Comparison of ENCODE assay signal across 18 cellular contexts in the genomic region with DNA sequence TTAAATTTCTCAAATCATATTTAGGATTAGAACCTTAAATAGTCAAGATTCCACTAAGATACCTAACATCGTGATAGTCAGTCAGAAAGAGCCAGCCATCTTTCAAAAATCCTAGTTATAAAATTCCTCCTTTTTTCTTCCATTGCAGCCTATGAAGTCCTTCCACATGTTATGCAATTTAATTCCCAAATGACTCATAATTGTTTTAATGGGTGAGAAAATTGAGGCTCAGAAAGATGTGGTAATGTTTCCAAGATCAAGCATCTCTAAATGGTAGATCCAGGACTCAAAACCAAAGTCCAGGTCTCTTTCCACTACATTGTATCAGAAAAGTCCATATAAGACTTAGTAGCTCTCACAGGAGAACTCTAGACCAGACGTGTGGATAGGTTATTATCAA. TPM values are rescaled to one million over a fixed set of nuclear protein-coding genes. Genes with fewer than 3 reads are reported as not detected.
DNase-seq lines count a peak whose midpoint lies in the region; ATAC-seq, FAIRE-seq and TF ChIP-seq lines count a peak whose summit lies in the region.
"Had no signal": no experiment of that assay in that cellular context is flagged by ENCODE, and none has a peak within 500 bp of the region (broad histone marks: within the 10 kb centered on the region; RNA-seq: fewer than 3 reads in every experiment).

No MANE protein-coding gene starts in this region.

- CTCF ChIA-PET in AG04449 (lab: Yijun Ruan, JAX): no interaction called here

- H3K4me3 ChIP-seq in AG04449 (ENCODE audit: low read depth, low read length): no peak overlapping the region
- no peak overlapping the region for H3K4me3 ChIP-seq in bronchial epithelial cell (ENCODE audit: low read depth, low read length)
- no peak overlapping the region for H3K4me3 ChIP-seq in foreskin fibroblast (ENCODE audit: low read depth in 1 of 2, low read length in 2 of 2)
- H3K4me3 ChIP-seq: GM12878, PC-9 had no signal

- TF ChIP-seq CTCF in AG04449 (IDR thresholded peaks at IDR 0.05; ENCODE audit: insufficient read depth, low read length, missing control alignments): no peak
- no peak for TF ChIP-seq CTCF in bronchial epithelial cell (IDR thresholded peaks at IDR 0.05; ENCODE audit: insufficient read depth, low read length, severe bottlenecking)
- no peak for TF ChIP-seq CTCF in foreskin fibroblast (IDR thresholded peaks at IDR 0.05; ENCODE audit: low read depth, low read length)
- no peak for TF ChIP-seq CTCF in GM13976 (IDR thresholded peaks at IDR 0.05; ENCODE audit: borderline replicate concordance, control extremely low read depth, extremely low read depth, insufficient read depth, missing control alignments)

- no peak for FAIRE-seq in bronchial epithelial cell (lab: Jason Lieb, UNC)
- FAIRE-seq: GM12878, H1 had no signal

- in situ Hi-C loops in GM13976 (cut with MboI; ENCODE audit: low sequenced_read_pairs, unreplicated experiment): no loop called here

- no peaks in the 10 kb centered on the region for H3K27me3 ChIP-seq in bronchial epithelial cell (ENCODE audit: control insufficient read depth, insufficient read depth, low read length)

- DNase-seq in AG04449 (ENCODE audit: low read depth, low spot score) (peak; percentile 3), GM04503 (ENCODE audit: low read depth) (peak; percentile 22), bronchial epithelial cell (ENCODE audit: low read depth) (peak; percentile 58), foreskin fibroblast (peak; percentile 15 to 60), glomerular visceral epithelial cell (ENCODE audit: extremely low spot score) (no peak), OCI-M1 (lab: John Stamatoyannopoulos, UW) (no peak), GM13976 (ENCODE audit: low spot score) (no peak)
- DNase-seq: Caco-2, MM.1S, NCI-H1105, NCI-H1694, NCI-H510A treated with DMSO at 0.1 percent for 48 hours, NCI-H82, PC-9, SK-N-SH had no signal

- no peaks in the 10 kb centered on the region for H3K36me3 ChIP-seq in bronchial epithelial cell (ENCODE audit: control insufficient read depth, insufficient read depth, low read length)

- POLR2A ChIA-PET in AG04449 (lab: Yijun Ruan, JAX): no interaction called here

- no peak for ATAC-seq in GM21528 (IDR thresholded peaks at IDR 0.05; ENCODE audit: low FRiP score, unreplicated experiment)
- ATAC-seq: GM12878 had no signal

RNA-seq across cellular contexts. Expression of a gene that starts 9.5 kb away (rescaled TPM):
- total RNA-seq in bronchial epithelial cell: 1.3 and 2.6 TPM in 2 replicates

Comparison
In these comparisons a context has a peak if more than half of its experiments do, and no peak if none do; other contexts are left out.
1. DNase-seq: peak in AG04449 (single experiment), GM04503 (single experiment), bronchial epithelial cell (single experiment) and foreskin fibroblast (2 of 2); none in glomerular visceral epithelial cell (single experiment), OCI-M1 (single experiment) and GM13976 (single experiment).